In the genomic region with DNA sequence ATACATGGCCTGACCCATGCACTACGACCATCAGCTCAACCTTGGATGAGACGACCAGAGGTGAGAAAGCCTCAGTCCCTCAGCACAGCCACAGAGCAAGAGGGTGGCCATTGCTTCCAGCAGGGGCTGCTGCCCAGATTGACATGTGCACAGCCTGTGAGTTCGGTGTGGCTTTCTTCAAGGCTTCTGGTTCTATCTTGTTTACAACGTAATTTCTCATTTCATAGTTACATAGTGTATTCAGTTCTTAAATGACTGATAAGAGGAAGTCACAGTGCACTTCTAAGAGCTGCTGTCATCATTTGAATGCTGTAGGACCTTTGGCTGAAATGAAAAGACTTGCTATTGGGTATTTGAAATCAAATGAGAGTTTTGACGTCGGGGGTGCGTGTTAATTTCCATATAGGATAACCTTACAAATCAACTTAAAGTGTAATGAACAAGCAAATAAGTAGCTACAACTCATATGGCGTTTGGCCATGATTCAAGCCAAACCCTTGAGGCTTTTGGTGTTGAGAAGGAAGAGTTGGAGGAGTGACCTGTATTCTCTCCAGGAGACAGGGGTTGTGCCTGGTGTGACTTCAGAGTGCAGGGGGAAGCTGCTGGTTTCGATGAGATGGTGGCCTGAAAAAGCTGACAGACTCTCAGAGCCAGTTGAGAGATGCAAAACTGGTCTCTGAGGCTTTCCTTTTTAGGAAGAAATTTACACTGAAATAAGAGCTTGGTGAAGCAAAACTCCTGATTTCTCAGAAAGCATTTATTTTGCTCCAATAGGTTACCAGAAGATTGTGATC, we compare ENCODE assay signal across 13 cellular contexts. TPM values are rescaled to one million over a fixed set of nuclear protein-coding genes. Genes with fewer than 3 reads are reported as not detected.
DNase-seq lines count a peak whose midpoint lies in the region; ATAC-seq and TF ChIP-seq lines count a peak whose summit lies in the region.
"Had no signal": no experiment of that assay in that cellular context is flagged by ENCODE, and none has a peak within 500 bp of the region (broad histone marks: within the 10 kb centered on the region; RNA-seq: fewer than 3 reads in every experiment).

No MANE protein-coding gene starts in this region.

- H3K27ac ChIP-seq in CD4-positive, alpha-beta T cell (ENCODE audit: low read depth, low read length): no peak overlapping the region
- no peak overlapping the region for H3K27ac ChIP-seq in prostate gland
- no peak overlapping the region for H3K27ac ChIP-seq in breast epithelium

- H3K9me3 Mint-ChIP-seq in CD4-positive, alpha-beta T cell: no peaks in the 10 kb centered on the region

- TF ChIP-seq CTCF in CD4-positive, alpha-beta T cell (IDR thresholded peaks at IDR 0.05): no peak
- TF ChIP-seq CTCF in prostate gland (IDR thresholded peaks at IDR 0.05) (no peak), breast epithelium (IDR thresholded peaks at IDR 0.05) (no peak)

- no peaks in the 10 kb centered on the region for H3K36me3 Mint-ChIP-seq in CD4-positive, alpha-beta T cell (ENCODE audit: low read depth)

- WGBS in prostate gland: 85% methylated on average over 9 of the region's 9 CpGs

- no peak overlapping the region for H3K4me3 Mint-ChIP-seq in CD4-positive, alpha-beta T cell

- H3K27me3 Mint-ChIP-seq in CD4-positive, alpha-beta T cell: no peaks in the 10 kb centered on the region

- ATAC-seq in CD4-positive, alpha-beta T cell (ENCODE audit: poor library complexity): peak; percentile 17
- ATAC-seq in GM19023 (IDR thresholded peaks at IDR 0.05; ENCODE audit: unreplicated experiment): peak; percentile 90
- peak; percentile 86 for ATAC-seq in HG02678 (IDR thresholded peaks at IDR 0.05; ENCODE audit: unreplicated experiment)
- ATAC-seq in HG03575 (IDR thresholded peaks at IDR 0.05; ENCODE audit: extremely low read depth, insufficient number of reproducible peaks, low FRiP score, unreplicated experiment): peak; percentile 67

- peak overlapping the region; percentile 11 for H3K27ac Mint-ChIP-seq in CD4-positive, alpha-beta T cell

- DNase-seq in CD4-positive, alpha-beta T cell: no peak
- no peak for DNase-seq in hepatic stellate cell (ENCODE audit: low spot score)
- no peak for DNase-seq in prostate gland (ENCODE audit: low spot score)
- no peak for DNase-seq in D341Med (ENCODE audit: low spot score)
- no peak for DNase-seq in breast epithelium (ENCODE audit: low spot score in 2 of 2)
- DNase-seq: C1 segment of cervical spinal cord; effector CD8-positive, alpha-beta T cell; HCEC 1CT; NCI-H1436; SHP77 treated with DMSO at 0.1 percent for 48 hours had no signal

- no peak overlapping the region for H3K4me3 ChIP-seq in prostate gland
- H3K4me3 ChIP-seq in breast epithelium: no peak overlapping the region

- H3K4me1 ChIP-seq in prostate gland (replicated peaks) (no peaks in the 10 kb centered on the region), breast epithelium (no peaks in the 10 kb centered on the region)

- H3K36me3 ChIP-seq in prostate gland (no peaks in the 10 kb centered on the region), breast epithelium (no peaks in the 10 kb centered on the region)

- intact Hi-C loops in CD4-positive, alpha-beta T cell (cut with DNase I, micrococcal nuclease): no loop called here
- intact Hi-C loops in prostate gland (cut with DNase I): loop anchor here (5.0 kb wide), 1 partner anchor 49 kb away; a partner anchor contains a TSS
- intact Hi-C loops in breast epithelium (cut with DNase I; ENCODE audit: low total_unique reads): no loop called here

- POLR2A ChIA-PET in CD4-positive, alpha-beta T cell (lab: Charles Lee): interaction anchor here (1.2 kb wide), 1 partner anchor 14 kb away, joined by 3 read pairs; no protein-coding TSS in a partner anchor

- no peaks in the 10 kb centered on the region for H3K9me3 ChIP-seq in CD4-positive, alpha-beta T cell (ENCODE audit: control insufficient read depth, low read length)
- H3K9me3 ChIP-seq in prostate gland (no peaks in the 10 kb centered on the region), breast epithelium (no peaks in the 10 kb centered on the region)

- TF ChIP-seq POLR2A in prostate gland (IDR thresholded peaks at IDR 0.05): no peak
- TF ChIP-seq POLR2A in breast epithelium (IDR thresholded peaks at IDR 0.05): no peak

- no peaks in the 10 kb centered on the region for H3K27me3 ChIP-seq in CD4-positive, alpha-beta T cell (ENCODE audit: control insufficient read depth, insufficient read depth, low read length)
- H3K27me3 ChIP-seq in prostate gland (replicated peaks; ENCODE audit: insufficient read depth) (no peaks in the 10 kb centered on the region), breast epithelium (no peaks in the 10 kb centered on the region)

- CTCF ChIA-PET in CD4-positive, alpha-beta T cell (lab: Charles Lee): no interaction called here

- H3K4me1 Mint-ChIP-seq in CD4-positive, alpha-beta T cell (ENCODE audit: low read depth): peaks cover 79% of the 10 kb centered on the region

RNA-seq across cellular contexts. Expression of a gene that starts 51.0 kb away (rescaled TPM):
- 10 to 100 TPM; 19.9 to 21.5 TPM for total RNA-seq in CD4-positive, alpha-beta T cell
- total RNA-seq in prostate gland (10 to 100 TPM; 18.2 to 48.6 TPM), breast epithelium (10 to 100 TPM; 12.3 to 18.3 (median 16.4) TPM)

RNA-seq across cellular contexts. Expression of a gene that starts 52.7 kb away (rescaled TPM):
- 10 to 100 TPM; 14.1 to 14.3 TPM for total RNA-seq in CD4-positive, alpha-beta T cell
- total RNA-seq in prostate gland (10 to 100 TPM; 25.6 to 32.2 TPM), breast epithelium (10 to 100 TPM; 21.3 to 32.9 (median 22.9) TPM)

Comparison
In these comparisons a context has a peak if more than half of its experiments do, and no peak if none do; other contexts are left out.
1. ATAC-seq: peak in every context shown above with its lines; median percentile 90 in GM19023; 86 in HG02678; 67 in HG03575; 17 in CD4-positive, alpha-beta T cell.